12 cellular contexts compared by ENCODE assay signal in the genomic region with DNA sequence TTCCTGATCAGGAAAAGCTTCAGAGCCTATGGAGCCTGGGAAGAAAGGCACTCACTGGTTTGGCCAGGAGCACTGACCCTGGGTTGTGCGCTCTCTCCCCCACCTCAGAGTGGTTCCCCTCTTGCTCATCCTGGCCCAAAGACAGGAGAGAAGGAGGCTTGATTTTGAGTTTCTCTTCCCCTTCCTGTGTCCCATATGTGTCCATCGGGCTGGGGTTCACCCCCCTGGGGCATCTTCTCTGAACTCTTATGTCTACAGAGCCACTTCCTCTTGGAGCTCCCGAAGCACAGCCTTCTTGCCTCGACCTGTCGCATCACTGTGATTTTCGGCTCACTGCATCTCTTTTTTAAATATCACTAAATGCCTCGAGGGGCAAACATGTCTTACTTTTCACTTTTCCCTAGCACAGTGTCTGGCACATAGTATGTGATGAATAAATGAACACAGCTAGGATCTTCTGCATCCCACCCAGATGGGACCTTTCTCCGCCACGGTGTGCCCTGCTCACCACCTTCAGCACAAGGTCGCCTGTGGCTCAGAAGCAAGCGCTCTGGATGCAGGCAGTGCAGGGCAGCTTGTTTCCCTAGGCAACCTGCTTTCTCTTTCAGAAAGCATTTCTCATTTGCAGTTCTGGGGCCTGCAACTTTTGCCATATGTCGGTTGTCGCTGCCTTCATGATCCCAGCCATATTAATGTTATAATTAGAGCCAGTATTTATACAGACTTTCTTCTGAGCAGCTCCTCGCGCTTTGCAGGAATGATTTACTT.
DNase-seq lines count a peak whose midpoint lies in the region; ATAC-seq and TF ChIP-seq lines count a peak whose summit lies in the region.
"Had no signal": no experiment of that assay in that cellular context is flagged by ENCODE, and none has a peak within 500 bp of the region (broad histone marks: within the 10 kb centered on the region; RNA-seq: fewer than 3 reads in every experiment).

No MANE protein-coding gene starts in this region.

- H3K27ac Mint-ChIP-seq in activated CD8-positive, alpha-beta memory T cell treated with anti-CD3 and anti-CD28 coated beads, Interleukin-2, amount 10 ng/mL, durations not matched to agents 7 days and 5 days, result peak overlapping the region; percentile 39
- H3K27ac Mint-ChIP-seq in T-cell, result peak overlapping the region; percentile 1 to 21
- H3K27ac Mint-ChIP-seq in stimulated activated effector memory CD8-positive, alpha-beta T cell treated with anti-CD3 and anti-CD28 coated beads, Interleukin-12 subunit alpha, Interleukin-12 subunit beta, amount 100 ng/mL, for 72 hours, result peak overlapping the region; percentile 46

- peaks cover 37% of the 10 kb centered on the region for H3K4me1 Mint-ChIP-seq in activated CD8-positive, alpha-beta memory T cell treated with anti-CD3 and anti-CD28 coated beads, Interleukin-2, amount 10 ng/mL, durations not matched to agents 7 days and 5 days
- peaks cover 22 to 23% (median 23%) of the 10 kb centered on the region in 3 donors for H3K4me1 Mint-ChIP-seq in T-cell
- peaks cover 34% of the 10 kb centered on the region for H3K4me1 Mint-ChIP-seq in stimulated activated effector memory CD8-positive, alpha-beta T cell treated with anti-CD3 and anti-CD28 coated beads, Interleukin-12 subunit alpha, Interleukin-12 subunit beta, amount 100 ng/mL, for 72 hours

- H3K4me1 ChIP-seq in heart right ventricle, result no peaks in the 10 kb centered on the region

- H3K36me3 ChIP-seq in heart right ventricle, result no peaks in the 10 kb centered on the region

- H3K4me3 Mint-ChIP-seq in activated CD8-positive, alpha-beta memory T cell treated with anti-CD3 and anti-CD28 coated beads, Interleukin-2, amount 10 ng/mL, durations not matched to agents 7 days and 5 days, result no peak overlapping the region
- H3K4me3 Mint-ChIP-seq in T-cell, result peak overlapping the region in 2 of 3 donors; percentile 20 to 28
- no peak overlapping the region for H3K4me3 Mint-ChIP-seq in stimulated activated effector memory CD8-positive, alpha-beta T cell treated with anti-CD3 and anti-CD28 coated beads, Interleukin-12 subunit alpha, Interleukin-12 subunit beta, amount 100 ng/mL, for 72 hours

- no peak for TF ChIP-seq CTCF in heart right ventricle (IDR thresholded peaks at IDR 0.05)

- no peak overlapping the region for H3K27ac ChIP-seq in heart right ventricle

- ATAC-seq in activated CD8-positive, alpha-beta memory T cell treated with anti-CD3 and anti-CD28 coated beads, Interleukin-2, amount 10 ng/mL, durations not matched to agents 7 days and 5 days, result peak; percentile 33
- ATAC-seq in HG02870 (IDR thresholded peaks at IDR 0.05; ENCODE audit: unreplicated experiment), result peak; percentile 64
- peak in 2 of 4 experiments; percentile 36 for ATAC-seq in T-cell (replicated peaks in 1 of 4)
- ATAC-seq in stimulated activated effector memory CD8-positive, alpha-beta T cell treated with anti-CD3 and anti-CD28 coated beads, Interleukin-12 subunit alpha, Interleukin-12 subunit beta, amount 100 ng/mL, for 72 hours, result no peak
- no peak for ATAC-seq in heart right ventricle

- 86 to 92% methylated on average over 15 of the region's 15 CpGs for WGBS in heart right ventricle, 2 donors

- peak; percentile 44 for DNase-seq in activated CD8-positive, alpha-beta memory T cell treated with anti-CD3 and anti-CD28 coated beads, Interleukin-2, amount 10 ng/mL, durations not matched to agents 7 days and 5 days
- no peak for DNase-seq in activated CD8-positive, alpha-beta memory T cell treated with anti-CD3 and anti-CD28 coated beads, Interleukin-2, amount 50 U/mL, for 4 hours
- no peak for DNase-seq in T-cell
- DNase-seq in stimulated activated effector memory CD8-positive, alpha-beta T cell treated with anti-CD3 and anti-CD28 coated beads, Interleukin-12 subunit alpha, Interleukin-12 subunit beta, amount 100 ng/mL, for 72 hours (ENCODE audit: low spot score in 2 of 2), result no peak
- no peak for DNase-seq in NCI-H2227 (lab: John Stamatoyannopoulos, UW; ENCODE audit: unreplicated experiment)
- no peak for DNase-seq in heart right ventricle
- DNase-seq in SIG-M5 (lab: John Stamatoyannopoulos, UW), result no peak
- DNase-seq: activated naive CD4-positive, alpha-beta T cell; DMS79; mesendoderm; NCI-H82 had no signal

- H3K9me3 ChIP-seq in heart right ventricle, result no peaks in the 10 kb centered on the region

- no peaks in the 10 kb centered on the region for H3K9me3 Mint-ChIP-seq in activated CD8-positive, alpha-beta memory T cell treated with anti-CD3 and anti-CD28 coated beads, Interleukin-2, amount 10 ng/mL, durations not matched to agents 7 days and 5 days (ENCODE audit: low read depth)
- H3K9me3 Mint-ChIP-seq in T-cell, result no peaks in the 10 kb centered on the region
- no peaks in the 10 kb centered on the region for H3K9me3 Mint-ChIP-seq in stimulated activated effector memory CD8-positive, alpha-beta T cell treated with anti-CD3 and anti-CD28 coated beads, Interleukin-12 subunit alpha, Interleukin-12 subunit beta, amount 100 ng/mL, for 72 hours

- peaks cover 0 to 5% (median 0%) of the 10 kb centered on the region in 7 donors for H3K27me3 ChIP-seq in heart right ventricle

- intact Hi-C loops in heart right ventricle (cut with DNase I), result no loop called here

- H3K4me3 ChIP-seq in heart right ventricle, result no peak overlapping the region

- POLR2A ChIA-PET in T-cell (lab: Charles Lee), result no interaction called here

- CTCF ChIA-PET in activated CD8-positive, alpha-beta memory T cell treated with anti-CD3 and anti-CD28 coated beads, Interleukin-2, amount 10 ng/mL, durations not matched to agents 7 days and 5 days (lab: Charles Lee), result no interaction called here
- CTCF ChIA-PET in T-cell (lab: Charles Lee), result no interaction called here

- H3K27me3 Mint-ChIP-seq in activated CD8-positive, alpha-beta memory T cell treated with anti-CD3 and anti-CD28 coated beads, Interleukin-2, amount 10 ng/mL, durations not matched to agents 7 days and 5 days, result no peaks in the 10 kb centered on the region
- no peaks in the 10 kb centered on the region for H3K27me3 Mint-ChIP-seq in T-cell

- no peaks in the 10 kb centered on the region for H3K36me3 Mint-ChIP-seq in activated CD8-positive, alpha-beta memory T cell treated with anti-CD3 and anti-CD28 coated beads, Interleukin-2, amount 10 ng/mL, durations not matched to agents 7 days and 5 days
- H3K36me3 Mint-ChIP-seq in T-cell, result no peaks in the 10 kb centered on the region
- H3K36me3 Mint-ChIP-seq in stimulated activated effector memory CD8-positive, alpha-beta T cell treated with anti-CD3 and anti-CD28 coated beads, Interleukin-12 subunit alpha, Interleukin-12 subunit beta, amount 100 ng/mL, for 72 hours, result no peaks in the 10 kb centered on the region

Comparison
In these comparisons a context has a peak if more than half of its experiments do, and no peak if none do; other contexts are left out.
1. ATAC-seq: peak in activated CD8-positive, alpha-beta memory T cell treated with anti-CD3 and anti-CD28 coated beads, Interleukin-2, amount 10 ng/mL, durations not matched to agents 7 days and 5 days (single experiment) and HG02870 (single experiment); none in stimulated activated effector memory CD8-positive, alpha-beta T cell treated with anti-CD3 and anti-CD28 coated beads, Interleukin-12 subunit alpha, Interleukin-12 subunit beta, amount 100 ng/mL, for 72 hours (single experiment) and heart right ventricle (0 of 8).
2. H3K4me3 Mint-ChIP-seq: peak in T-cell (2 of 3); none in activated CD8-positive, alpha-beta memory T cell treated with anti-CD3 and anti-CD28 coated beads, Interleukin-2, amount 10 ng/mL, durations not matched to agents 7 days and 5 days (single experiment) and stimulated activated effector memory CD8-positive, alpha-beta T cell treated with anti-CD3 and anti-CD28 coated beads, Interleukin-12 subunit alpha, Interleukin-12 subunit beta, amount 100 ng/mL, for 72 hours (single experiment).
3. Peak in every context shown above with its lines, with median percentiles within 50 percentile points of each other: H3K27ac Mint-ChIP-seq.